Comparison of ENCODE assay signal across 8 cellular contexts in the genomic region with DNA sequence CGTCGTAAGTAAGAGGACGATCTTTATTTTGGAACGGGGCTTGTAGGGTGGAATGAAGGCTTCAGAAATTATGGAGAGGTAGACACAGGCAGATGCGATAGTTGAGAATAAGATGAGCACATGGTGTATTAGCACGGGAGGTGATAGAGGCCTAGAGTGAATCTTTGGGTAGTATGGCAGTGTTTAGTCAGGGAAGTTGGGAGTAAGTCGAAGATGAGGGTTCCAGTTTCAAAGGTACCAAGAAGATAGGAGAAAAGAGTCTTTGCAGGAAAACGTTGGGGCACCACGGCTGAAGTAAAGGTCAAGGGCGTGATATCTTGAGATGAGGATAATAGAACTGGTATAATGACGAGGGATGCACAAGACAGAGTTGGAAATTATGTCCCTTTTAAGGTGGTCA. TPM values are rescaled to one million over a fixed set of nuclear protein-coding genes. Genes with fewer than 3 reads are reported as not detected.
A peak's percentile ranks its signal among the peaks of the same experiment; 100 is the strongest.
DNase-seq lines count a peak whose midpoint lies in the region; ATAC-seq and TF ChIP-seq lines count a peak whose summit lies in the region.

No MANE protein-coding gene starts in this region.

- peaks cover 10 to 22% of the 10 kb centered on the region in 2 donors for H3K36me3 Mint-ChIP-seq in activated T-cell treated with anti-CD3 and anti-CD28 coated beads, Interleukin-2, amount 50 U/mL, for 72 hours (ENCODE audit: insufficient read depth in 2 of 2)
- peaks cover 20% of the 10 kb centered on the region for H3K36me3 Mint-ChIP-seq in activated T-helper 1 cell treated with anti-CD3 and anti-CD28 coated beads, Interleukin-12 subunit alpha, Interleukin-12 subunit beta, Interleukin-2, Interleukin-4 antibody, amounts not matched to agents 30 ng/mL and 10 ng/mL and 1 ng/mL, durations not matched to agents 14 hours and 24 hours and 36 hours (ENCODE audit: low read depth)

- TF ChIP-seq EP300 in tibial nerve (IDR thresholded peaks at IDR 0.05): no peak

- H3K36me3 ChIP-seq in kidney epithelial cell (ENCODE audit: control insufficient read depth, insufficient read depth, low read length) (no peaks in the 10 kb centered on the region), tibial nerve (peaks cover 0 to 31% (median 0%) of the 10 kb centered on the region in 3 donors)

- peak overlapping the region in 3 of 4 donors; percentile 80 to 89 (median 88) for H3K27ac ChIP-seq in tibial nerve

- TF ChIP-seq CTCF in kidney epithelial cell (IDR thresholded peaks at IDR 0.05; ENCODE audit: insufficient read depth, low read length, poor library complexity, severe bottlenecking): no peak
- no peak for TF ChIP-seq CTCF in tibial nerve (IDR thresholded peaks at IDR 0.05)

- peaks cover 0 to 33% (median 15%) of the 10 kb centered on the region in 4 donors for H3K4me1 ChIP-seq in tibial nerve

- peak overlapping the region; percentile 91 to 100 for H3K4me3 Mint-ChIP-seq in activated T-cell treated with anti-CD3 and anti-CD28 coated beads, Interleukin-2, amount 50 U/mL, for 72 hours
- H3K4me3 Mint-ChIP-seq in activated T-helper 1 cell treated with anti-CD3 and anti-CD28 coated beads, Interleukin-12 subunit alpha, Interleukin-12 subunit beta, Interleukin-2, Interleukin-4 antibody, amounts not matched to agents 30 ng/mL and 10 ng/mL and 1 ng/mL, durations not matched to agents 14 hours and 24 hours and 36 hours: peak overlapping the region; percentile 100

- no peak for DNase-seq in activated T-cell treated with anti-CD3 and anti-CD28 coated beads, Interleukin-2, amount 50 U/mL, for 72 hours
- no peak for DNase-seq in activated T-cell treated with anti-CD3 and anti-CD28 coated beads, Interleukin-2, amount 50 U/mL, for 48 hours
- no peak for DNase-seq in activated T-helper 1 cell treated with anti-CD3 and anti-CD28 coated beads, Interleukin-12 subunit alpha, Interleukin-12 subunit beta, Interleukin-2, Interleukin-4 antibody, amounts not matched to agents 30 ng/mL and 10 ng/mL and 1 ng/mL, durations not matched to agents 14 hours and 24 hours and 36 hours (ENCODE audit: low spot score)
- DNase-seq in kidney epithelial cell (ENCODE audit: low read depth) (no peak), tibial nerve (ENCODE audit: low spot score in 2 of 2) (no peak), 8988T (no peak)
- no peak for DNase-seq in stimulated activated CD4-positive, alpha-beta T cell treated with anti-CD3 and anti-CD28 coated beads, Interleukin-4, amount 100 ng/mL, for 1 hour
- DNase-seq in stimulated activated CD4-positive, alpha-beta T cell treated with anti-CD3 and anti-CD28 coated beads, Interleukin-4, amount 100 ng/mL, for 4 hours: no peak

- intact Hi-C loops in activated T-helper 1 cell treated with anti-CD3 and anti-CD28 coated beads, Interleukin-12 subunit alpha, Interleukin-12 subunit beta, Interleukin-2, Interleukin-4 antibody, amounts not matched to agents 30 ng/mL and 10 ng/mL and 1 ng/mL, durations not matched to agents 14 hours and 24 hours and 36 hours (cut with micrococcal nuclease): loop anchor here (1.0 to 2.0 kb wide), 5 partner anchors 8 to 71 kb away; no protein-coding TSS in a partner anchor

- H3K4me3 ChIP-seq in kidney epithelial cell (ENCODE audit: low read depth, low read length): peak overlapping the region; percentile 82
- H3K4me3 ChIP-seq in tibial nerve: peak overlapping the region; percentile 81 to 96 (median 86)

- peak overlapping the region; percentile 99 for H3K27ac Mint-ChIP-seq in activated T-cell treated with anti-CD3 and anti-CD28 coated beads, Interleukin-2, amount 50 U/mL, for 72 hours
- H3K27ac Mint-ChIP-seq in activated T-helper 1 cell treated with anti-CD3 and anti-CD28 coated beads, Interleukin-12 subunit alpha, Interleukin-12 subunit beta, Interleukin-2, Interleukin-4 antibody, amounts not matched to agents 30 ng/mL and 10 ng/mL and 1 ng/mL, durations not matched to agents 14 hours and 24 hours and 36 hours: peak overlapping the region; percentile 99

- H3K27me3 Mint-ChIP-seq in activated T-cell treated with anti-CD3 and anti-CD28 coated beads, Interleukin-2, amount 50 U/mL, for 72 hours (ENCODE audit: low read depth): no peaks in the 10 kb centered on the region
- peaks cover 2% of the 10 kb centered on the region for H3K27me3 Mint-ChIP-seq in activated T-helper 1 cell treated with anti-CD3 and anti-CD28 coated beads, Interleukin-12 subunit alpha, Interleukin-12 subunit beta, Interleukin-2, Interleukin-4 antibody, amounts not matched to agents 30 ng/mL and 10 ng/mL and 1 ng/mL, durations not matched to agents 14 hours and 24 hours and 36 hours (ENCODE audit: insufficient read depth)

- peaks cover 31% of the 10 kb centered on the region for H3K4me1 Mint-ChIP-seq in activated T-cell treated with anti-CD3 and anti-CD28 coated beads, Interleukin-2, amount 50 U/mL, for 72 hours (ENCODE audit: low read depth)
- peaks cover 34% of the 10 kb centered on the region for H3K4me1 Mint-ChIP-seq in activated T-helper 1 cell treated with anti-CD3 and anti-CD28 coated beads, Interleukin-12 subunit alpha, Interleukin-12 subunit beta, Interleukin-2, Interleukin-4 antibody, amounts not matched to agents 30 ng/mL and 10 ng/mL and 1 ng/mL, durations not matched to agents 14 hours and 24 hours and 36 hours (ENCODE audit: low read depth)

- 6 to 9% methylated on average over 11 of the region's 11 CpGs for WGBS in tibial nerve, 2 donors

- TF ChIP-seq POLR2A in tibial nerve (IDR thresholded peaks at IDR 0.05): no peak

- H3K9me3 ChIP-seq in tibial nerve: no peaks in the 10 kb centered on the region

- H3K9me3 Mint-ChIP-seq in activated T-cell treated with anti-CD3 and anti-CD28 coated beads, Interleukin-2, amount 50 U/mL, for 72 hours: no peaks in the 10 kb centered on the region
- H3K9me3 Mint-ChIP-seq in activated T-helper 1 cell treated with anti-CD3 and anti-CD28 coated beads, Interleukin-12 subunit alpha, Interleukin-12 subunit beta, Interleukin-2, Interleukin-4 antibody, amounts not matched to agents 30 ng/mL and 10 ng/mL and 1 ng/mL, durations not matched to agents 14 hours and 24 hours and 36 hours: no peaks in the 10 kb centered on the region

- no peaks in the 10 kb centered on the region for H3K27me3 ChIP-seq in kidney epithelial cell (ENCODE audit: control insufficient read depth, insufficient read depth, low read length)
- H3K27me3 ChIP-seq in tibial nerve: no peaks in the 10 kb centered on the region

- no peak for ATAC-seq in activated T-cell treated with anti-CD3 and anti-CD28 coated beads, Interleukin-2, amount 50 U/mL, for 72 hours (replicated peaks in 1 of 2)

RNA-seq across cellular contexts. Expression of gene PIK3C3, which starts 0.7 kb away (rescaled TPM):
- 10 to 100 TPM; 52.0 to 55.9 TPM for total RNA-seq in activated T-cell treated with anti-CD3 and anti-CD28 coated beads, Interleukin-2, amount 50 U/mL, for 72 hours
- total RNA-seq in activated T-helper 1 cell treated with anti-CD3 and anti-CD28 coated beads, Interleukin-12 subunit alpha, Interleukin-12 subunit beta, Interleukin-2, Interleukin-4 antibody, amounts not matched to agents 30 ng/mL and 10 ng/mL and 1 ng/mL, durations not matched to agents 14 hours and 24 hours and 36 hours: 53.5 and 55.3 TPM in 2 replicates
- total RNA-seq in kidney epithelial cell: 58.7 and 66.9 TPM in 2 replicates
- 10 to 100 TPM; 46.7 to 87.7 (median 52.5) TPM for total RNA-seq in tibial nerve
